Comparison of ENCODE assay signal across 8 cellular contexts in genomic region chr2:240820607-240821428, GRCh38. TPM values are rescaled to one million over a fixed set of nuclear protein-coding genes. Genes with fewer than 3 reads are reported as not detected.
A peak's percentile ranks its signal among the peaks of the same experiment; 100 is the strongest.
DNase-seq lines count a peak whose midpoint lies in the region; ATAC-seq and TF ChIP-seq lines count a peak whose summit lies in the region.

No MANE protein-coding gene starts in this region.

- POLR2A ChIA-PET in HEK293T (lab: Yijun Ruan, JAX), result interaction anchor here (0.6 to 1.1 kb wide), 6 partner anchors 7 to 20 kb away, joined by 3 to 8 read pairs (median 4); no protein-coding TSS in a partner anchor

- no peaks in the 10 kb centered on the region for H3K36me3 Mint-ChIP-seq in effector memory CD8-positive, alpha-beta T cell (ENCODE audit: insufficient read depth)

- CTCF ChIA-PET in HEK293T (lab: Yijun Ruan, JAX), result interaction anchor here (1.3 kb wide), 1 partner anchor 13 kb away, joined by 4 read pairs; no protein-coding TSS in a partner anchor

- peak overlapping the region; percentile 63 to 67 for H3K4me3 Mint-ChIP-seq in effector memory CD8-positive, alpha-beta T cell

- H3K27ac Mint-ChIP-seq in effector memory CD8-positive, alpha-beta T cell, result no peak overlapping the region

- ATAC-seq in effector memory CD8-positive, alpha-beta T cell (replicated peaks), result peak; percentile 51
- no peak for ATAC-seq in GM19328 (IDR thresholded peaks at IDR 0.05; ENCODE audit: unreplicated experiment)
- ATAC-seq in HG03139 (IDR thresholded peaks at IDR 0.05; ENCODE audit: unreplicated experiment), result no peak
- ATAC-seq in GM21737 (IDR thresholded peaks at IDR 0.05; ENCODE audit: unreplicated experiment), result no peak

- peak; percentile 37 for DNase-seq in HEK293T (ENCODE audit: extremely low spot score)
- DNase-seq in NCI-H82 treated with DMSO at 0.1 percent for 48 hours (lab: John Stamatoyannopoulos, UW; ENCODE audit: unreplicated experiment), result peak; percentile 12
- DNase-seq in effector memory CD8-positive, alpha-beta T cell, result no peak
- DNase-seq in posterior vena cava (ENCODE audit: low spot score), result peak; percentile 80
- DNase-seq in T-helper 2 cell, result no peak

- no peaks in the 10 kb centered on the region for H3K9me3 Mint-ChIP-seq in effector memory CD8-positive, alpha-beta T cell

- peaks cover 63 to 71% of the 10 kb centered on the region in 2 donors for H3K27me3 Mint-ChIP-seq in effector memory CD8-positive, alpha-beta T cell

- peaks cover 0 to 9% of the 10 kb centered on the region in 2 donors for H3K4me1 Mint-ChIP-seq in effector memory CD8-positive, alpha-beta T cell (ENCODE audit: low read depth in 2 of 2)

- intact Hi-C loops in posterior vena cava (cut with DNase I), result no loop called here

TF ChIP-seq in HEK293T, 16 proteins besides CTCF, POLR2A, EP300 and RAD21:
- TF ChIP-seq L3MBTL2 (conservative IDR thresholded peaks at IDR 0.05), result peak; percentile 53; the same call in 1 of the 2 replicates
- no peak for TF ChIP-seq ARNT (IDR thresholded peaks at IDR 0.05)
- no peak for TF ChIP-seq LEF1 (IDR thresholded peaks at IDR 0.05; ENCODE audit: borderline replicate concordance)
- TF ChIP-seq FOXM1 (IDR thresholded peaks at IDR 0.05; ENCODE audit: borderline replicate concordance), result no peak
- no peak for TF ChIP-seq SUZ12 (IDR thresholded peaks at IDR 0.05)
- TF ChIP-seq SP1 (IDR thresholded peaks at IDR 0.05), result no peak

RNA-seq across cellular contexts. Expression of gene KIF1A, which starts 0.8 kb away (rescaled TPM):
- total RNA-seq in posterior vena cava, result under 1 TPM; 0.37 to 0.57 TPM

RNA-seq across cellular contexts. Expression of gene AGXT, which starts 47.8 kb away (rescaled TPM):
- total RNA-seq in posterior vena cava, result not detected

Comparison
In these comparisons a context has a peak if more than half of its experiments do, and no peak if none do; other contexts are left out.
1. DNase-seq: peak in HEK293T (single experiment), NCI-H82 treated with DMSO at 0.1 percent for 48 hours (single experiment) and posterior vena cava (single experiment); none in effector memory CD8-positive, alpha-beta T cell (0 of 3) and T-helper 2 cell (0 of 5).